8 cellular contexts compared by ENCODE assay signal in genomic region chr13:69565334-69565733, GRCh38.
DNase-seq lines count a peak whose midpoint lies in the region; ATAC-seq and TF ChIP-seq lines count a peak whose summit lies in the region.

No MANE protein-coding gene starts in this region.

- no peaks in the 10 kb centered on the region for H3K36me3 ChIP-seq in DND-41 (ENCODE audit: insufficient read depth, low read length)

- H3K27ac ChIP-seq in DND-41 (ENCODE audit: low read length), result no peak overlapping the region

- no peak overlapping the region for H3K9ac ChIP-seq in DND-41 (ENCODE audit: low read depth, low read length)

- intact Hi-C loops in sciatic nerve (cut with DNase I), result no loop called here

- H4K20me1 ChIP-seq in DND-41 (ENCODE audit: insufficient read depth, low read length), result no peaks in the 10 kb centered on the region

- no peaks in the 10 kb centered on the region for H3K9me3 ChIP-seq in DND-41 (ENCODE audit: insufficient read depth, low read length, severe bottlenecking)

- no peak overlapping the region for H2AFZ ChIP-seq in DND-41 (ENCODE audit: low read depth, low read length)

- no peaks in the 10 kb centered on the region for H3K27me3 ChIP-seq in DND-41 (ENCODE audit: insufficient read depth, low read length, poor library complexity)

- ATAC-seq in DND-41 (ENCODE audit: insufficient read depth, low read depth), result no peak; the same call in 2 of the 3 replicates
- peak; percentile 65 for ATAC-seq in GM21576 (IDR thresholded peaks at IDR 0.05; ENCODE audit: unreplicated experiment)
- no peak for ATAC-seq in sciatic nerve

- H3K4me3 ChIP-seq in DND-41 (ENCODE audit: low read depth in 1 of 2, low read length in 2 of 2), result no peak overlapping the region

- no peaks in the 10 kb centered on the region for H3K79me2 ChIP-seq in DND-41 (ENCODE audit: insufficient read depth, low read length)

- H3K4me2 ChIP-seq in DND-41 (ENCODE audit: insufficient read depth, low read length), result no peak overlapping the region

- TF ChIP-seq CTCF in DND-41 (IDR thresholded peaks at IDR 0.05; ENCODE audit: borderline replicate concordance, extremely low read depth, low read length, poor library complexity, severe bottlenecking), result peak; percentile 45

- DNase-seq in DND-41, result no peak
- peak; percentile 54 for DNase-seq in KBM-7
- DNase-seq in cerebellar cortex (ENCODE audit: low spot score), result peak; percentile 10
- DNase-seq in sciatic nerve (ENCODE audit: low spot score), result no peak
- DNase-seq in NCI-H1930 (lab: John Stamatoyannopoulos, UW), result no peak
- DNase-seq in mucosa of gallbladder (ENCODE audit: low spot score), result no peak
- no peak for DNase-seq in stimulated activated CD4-positive, alpha-beta T cell treated with anti-CD3 and anti-CD28 coated beads, Interleukin-2, amount 100 ng/mL, for 24 hours

- in situ Hi-C loops in KBM-7 (cut with MboI; ENCODE audit: low pct_unique_long_range_greater_than_20kb, low sequenced_read_pairs), result no loop called here

- H3K4me1 ChIP-seq in DND-41 (ENCODE audit: insufficient read depth, low read length), result no peaks in the 10 kb centered on the region

Comparison
In these comparisons a context has a peak if more than half of its experiments do, and no peak if none do; other contexts are left out.
1. DNase-seq: peak in KBM-7 (single experiment) and cerebellar cortex (single experiment); none in DND-41 (single experiment), sciatic nerve (single experiment), NCI-H1930 (0 of 2), mucosa of gallbladder (single experiment) and stimulated activated CD4-positive, alpha-beta T cell treated with anti-CD3 and anti-CD28 coated beads, Interleukin-2, amount 100 ng/mL, for 24 hours (0 of 2).